In genomic region chr12:67991158-67991557, GRCh38 we compare ENCODE assay signal across 8 cellular contexts.
DNase-seq lines count a peak whose midpoint lies in the region; ATAC-seq lines count a peak whose summit lies in the region.

No MANE protein-coding gene starts in this region.

- ATAC-seq in GM19324 (IDR thresholded peaks at IDR 0.05; ENCODE audit: low FRiP score, unreplicated experiment) (peak; percentile 62), HG03045 (IDR thresholded peaks at IDR 0.05; ENCODE audit: unreplicated experiment) (peak; percentile 75)

- DNase-seq in activated CD8-positive, alpha-beta memory T cell treated with anti-CD3 and anti-CD28 coated beads, Interleukin-2, amount 50 U/mL, for 4 hours, result peak; percentile 39
- DNase-seq in stimulated activated CD4-positive, alpha-beta T cell treated with anti-CD3 and anti-CD28 coated beads, TNF-alpha, amount 100 ng/mL, for 48 hours (ENCODE audit: low read depth in 3 of 3), result peak in 2 of 3 donors; percentile 8 to 20
- DNase-seq in NCI-H748 (lab: John Stamatoyannopoulos, UW; ENCODE audit: unreplicated experiment) (no peak), NCI-H1417 (lab: John Stamatoyannopoulos, UW) (no peak), hypothalamus (lab: John Stamatoyannopoulos, UW) (no peak), inferior parietal cortex (ENCODE audit: extremely low spot score) (no peak)

Comparison
In these comparisons a context has a peak if more than half of its experiments do, and no peak if none do; other contexts are left out.
1. DNase-seq: peak in activated CD8-positive, alpha-beta memory T cell treated with anti-CD3 and anti-CD28 coated beads, Interleukin-2, amount 50 U/mL, for 4 hours (single experiment) and stimulated activated CD4-positive, alpha-beta T cell treated with anti-CD3 and anti-CD28 coated beads, TNF-alpha, amount 100 ng/mL, for 48 hours (2 of 3); none in NCI-H748 (single experiment), NCI-H1417 (0 of 3), hypothalamus (0 of 51) and inferior parietal cortex (single experiment).